Comparison of ENCODE assay signal across 8 cellular contexts in genomic region chr17:46942441-46943217, GRCh38. TPM values are rescaled to one million over a fixed set of nuclear protein-coding genes. Genes with fewer than 3 reads are reported as not detected.
A peak's percentile ranks its signal among the peaks of the same experiment; 100 is the strongest.
DNase-seq lines count a peak whose midpoint lies in the region; ATAC-seq and TF ChIP-seq lines count a peak whose summit lies in the region.

No MANE protein-coding gene starts in this region.

- DNase-seq in AG09319 (ENCODE audit: extremely low read depth, low read depth), result peak; percentile 38
- peak; percentile 60 for DNase-seq in GM19238 (ENCODE audit: insufficient read length, low spot score)
- DNase-seq in NCI-H2196 treated with DMSO at 0.1 percent for 48 hours (lab: John Stamatoyannopoulos, UW; ENCODE audit: unreplicated experiment), result peak; percentile 41
- peak; percentile 66 for DNase-seq in left lobe of liver (ENCODE audit: low spot score)
- peak; percentile 71 for DNase-seq in stimulated activated CD8-positive, alpha-beta memory T cell treated with anti-CD3 and anti-CD28 coated beads, Interleukin-4, amount 100 ng/mL, for 48 hours

- ATAC-seq in left lobe of liver, result peak; percentile 77
- no peak for ATAC-seq in GM21786 (IDR thresholded peaks at IDR 0.05; ENCODE audit: unreplicated experiment)

- no peak overlapping the region for H3K4me3 ChIP-seq in WI38 (ENCODE audit: low read depth, low read length)

- TF ChIP-seq CTCF in AG09319 (IDR thresholded peaks at IDR 0.05; ENCODE audit: low read depth, low read length), result peak; percentile 92
- TF ChIP-seq CTCF in WI38 (IDR thresholded peaks at IDR 0.05; ENCODE audit: low read depth, low read length), result peak; percentile 94

- peak overlapping the region; percentile 65 for H3K27ac ChIP-seq in cingulate gyrus (ENCODE audit: low read depth, low read length)

RNA-seq across cellular contexts. Expression of gene GOSR2, which starts 19.7 kb away (rescaled TPM):
- total RNA-seq in left lobe of liver, result 28.1 TPM

RNA-seq across cellular contexts. Expression of gene RPRML, which starts 36.4 kb away (rescaled TPM):
- not detected for total RNA-seq in left lobe of liver
